Comparison of ENCODE assay signal across 8 cellular contexts in genomic region chr6:117483004-117483644, GRCh38. TPM values are rescaled to one million over a fixed set of nuclear protein-coding genes. Genes with fewer than 3 reads are reported as not detected.
DNase-seq lines count a peak whose midpoint lies in the region; ATAC-seq and TF ChIP-seq lines count a peak whose summit lies in the region.

No MANE protein-coding gene starts in this region.

- DNase-seq in EH (ENCODE audit: low read depth) = peak; percentile 72
- DNase-seq in NAMALWA (ENCODE audit: low spot score) = peak; percentile 3
- DNase-seq in activated CD4-positive, alpha-beta T cell treated with anti-CD3 and anti-CD28 coated beads, Interleukin-2, amount 10 ng/mL, durations not matched to agents 7 days and 5 days = no peak
- peak; percentile 67 for DNase-seq in transverse colon
- DNase-seq in NCI-H1436 treated with DMSO at 0.1 percent for 48 hours (lab: John Stamatoyannopoulos, UW) = no peak

- peak; percentile 18 for ATAC-seq in GM21528 (IDR thresholded peaks at IDR 0.05; ENCODE audit: low FRiP score, unreplicated experiment)

- peak overlapping the region; percentile 86 to 89 for H3K9ac ChIP-seq in mucosa of rectum (ENCODE audit: low read depth in 1 of 2, low read length in 2 of 2)

- H3K27me3 ChIP-seq in esophagus (ENCODE audit: control insufficient read depth in 1 of 2, insufficient read depth in 2 of 2, low read length in 2 of 2) = no peaks in the 10 kb centered on the region
- no peaks in the 10 kb centered on the region for H3K27me3 ChIP-seq in mucosa of rectum (ENCODE audit: control insufficient read depth in 2 of 2, insufficient read depth in 2 of 2, low read length in 2 of 2)
- no peaks in the 10 kb centered on the region for H3K27me3 ChIP-seq in transverse colon

- H3K36me3 ChIP-seq in esophagus (ENCODE audit: control insufficient read depth in 2 of 2, insufficient read depth in 2 of 2, low read length in 1 of 2) (no peaks in the 10 kb centered on the region), mucosa of rectum (ENCODE audit: control insufficient read depth in 2 of 2, insufficient read depth in 2 of 2, low read length in 2 of 2) (peaks cover 0 to 3% of the 10 kb centered on the region in 2 donors), transverse colon (no peaks in the 10 kb centered on the region)

- H3K4me1 ChIP-seq in esophagus (ENCODE audit: control insufficient read depth in 2 of 2, insufficient read depth in 2 of 2, low read length in 1 of 2) (peaks cover 0 to 2% of the 10 kb centered on the region in 2 donors), mucosa of rectum (ENCODE audit: control insufficient read depth in 2 of 2, insufficient read depth in 2 of 2, low read length in 2 of 2) (peaks cover 18% of the 10 kb centered on the region in 2 donors), transverse colon (peaks cover 7 to 34% (median 20%) of the 10 kb centered on the region in 4 donors)

- no peaks in the 10 kb centered on the region for H3K36me3 Mint-ChIP-seq in activated CD4-positive, alpha-beta T cell treated with anti-CD3 and anti-CD28 coated beads, Interleukin-2, amount 10 ng/mL, durations not matched to agents 7 days and 5 days (ENCODE audit: low read depth)

- peaks cover 48% of the 10 kb centered on the region for H3K27me3 Mint-ChIP-seq in activated CD4-positive, alpha-beta T cell treated with anti-CD3 and anti-CD28 coated beads, Interleukin-2, amount 10 ng/mL, durations not matched to agents 7 days and 5 days

- no peak for TF ChIP-seq CTCF in transverse colon (IDR thresholded peaks at IDR 0.05)

- peak overlapping the region; percentile 78 for H3K4me3 Mint-ChIP-seq in activated CD4-positive, alpha-beta T cell treated with anti-CD3 and anti-CD28 coated beads, Interleukin-2, amount 10 ng/mL, durations not matched to agents 7 days and 5 days

- peak; percentile 32 for TF ChIP-seq POLR2A in transverse colon (IDR thresholded peaks at IDR 0.05)

- intact Hi-C loops in transverse colon (cut with DNase I; ENCODE audit: low total_unique reads) = no loop called here

- CTCF ChIA-PET in activated CD4-positive, alpha-beta T cell treated with anti-CD3 and anti-CD28 coated beads, Interleukin-2, amount 10 ng/mL, durations not matched to agents 7 days and 5 days (lab: Charles Lee) = interaction anchor here (1.2 to 2.2 kb wide), 4 partner anchors 11 to 75 kb away, joined by 3 to 5 read pairs (median 4); no protein-coding TSS in a partner anchor

- in situ Hi-C loops in transverse colon (cut with MboI; ENCODE audit: low pct_ligation_motif_present in 1 of 4, low pct_unique_long_range_greater_than_20kb in 1 of 4, low sequenced_read_pairs in 3 of 4) = no loop called here

- POLR2A ChIA-PET in activated CD4-positive, alpha-beta T cell treated with anti-CD3 and anti-CD28 coated beads, Interleukin-2, amount 10 ng/mL, durations not matched to agents 7 days and 5 days (lab: Charles Lee) = no interaction called here

- H3K27ac ChIP-seq in esophagus (ENCODE audit: low read depth in 2 of 2, low read length in 1 of 2) (peak overlapping the region; percentile 91 to 94), mucosa of rectum (ENCODE audit: low read depth in 2 of 2, low read length in 2 of 2) (peak overlapping the region; percentile 91 to 92), transverse colon (peak overlapping the region; percentile 88 to 95 (median 92))

- H3K4me3 ChIP-seq in esophagus (ENCODE audit: low read depth in 1 of 2, low read length in 2 of 2) (peak overlapping the region; percentile 72 to 78), mucosa of rectum (ENCODE audit: low read length in 2 of 2) (peak overlapping the region; percentile 77 to 89), transverse colon (peak overlapping the region; percentile 67 to 97 (median 74))

- TF ChIP-seq EP300 in transverse colon (IDR thresholded peaks at IDR 0.05; ENCODE audit: low read depth) = no peak

- peak overlapping the region; percentile 72 for H3K27ac Mint-ChIP-seq in activated CD4-positive, alpha-beta T cell treated with anti-CD3 and anti-CD28 coated beads, Interleukin-2, amount 10 ng/mL, durations not matched to agents 7 days and 5 days

- no peaks in the 10 kb centered on the region for H3K9me3 ChIP-seq in esophagus (ENCODE audit: control insufficient read depth in 2 of 2, insufficient read depth in 1 of 2, low read depth in 1 of 2, low read length in 1 of 2)
- no peaks in the 10 kb centered on the region for H3K9me3 ChIP-seq in mucosa of rectum (ENCODE audit: control insufficient read depth in 2 of 2, low read length in 2 of 2)
- no peaks in the 10 kb centered on the region for H3K9me3 ChIP-seq in transverse colon

- 0% methylated on average over 37 to 46 of the region's 46 CpGs for WGBS in esophagus, 2 donors
- 2% methylated on average over 43 of the region's 46 CpGs; no CpG with 5 or more reads in 1 of the 2 donors for WGBS in transverse colon (ENCODE audit: low coverage in 1 of 2), 2 donors

- no peaks in the 10 kb centered on the region for H3K9me3 Mint-ChIP-seq in activated CD4-positive, alpha-beta T cell treated with anti-CD3 and anti-CD28 coated beads, Interleukin-2, amount 10 ng/mL, durations not matched to agents 7 days and 5 days

- H3K4me1 Mint-ChIP-seq in activated CD4-positive, alpha-beta T cell treated with anti-CD3 and anti-CD28 coated beads, Interleukin-2, amount 10 ng/mL, durations not matched to agents 7 days and 5 days = peaks cover 20% of the 10 kb centered on the region

RNA-seq across cellular contexts. Expression of gene DCBLD1, which starts 0.7 kb away (rescaled TPM):
- 1 to 10 TPM; 3.7 to 5.1 TPM for total RNA-seq in activated CD4-positive, alpha-beta T cell treated with anti-CD3 and anti-CD28 coated beads, Interleukin-2, amount 10 ng/mL, durations not matched to agents 7 days and 5 days
- 1 to 10 TPM; 3.8 TPM for polyA plus RNA-seq in esophagus
- total RNA-seq in transverse colon = 10 to 100 TPM in 2 of 4 donors, 1 to 10 TPM in 2; 2.2 to 19.4 (median 10.7) TPM

RNA-seq across cellular contexts. Expression of gene ROS1, which starts 57.4 kb away (rescaled TPM):
- total RNA-seq in activated CD4-positive, alpha-beta T cell treated with anti-CD3 and anti-CD28 coated beads, Interleukin-2, amount 10 ng/mL, durations not matched to agents 7 days and 5 days = not detected
- polyA plus RNA-seq in esophagus = not detected
- 1 to 10 TPM in 2 of 4 donors, under 1 TPM in 1, not detected in 1; 0.80 to 4.1 (median 2.5) TPM for total RNA-seq in transverse colon

Comparison
In these comparisons a context has a peak if more than half of its experiments do, and no peak if none do; other contexts are left out.
1. DNase-seq: peak in EH (single experiment), NAMALWA (single experiment) and transverse colon (single experiment); none in activated CD4-positive, alpha-beta T cell treated with anti-CD3 and anti-CD28 coated beads, Interleukin-2, amount 10 ng/mL, durations not matched to agents 7 days and 5 days (single experiment) and NCI-H1436 treated with DMSO at 0.1 percent for 48 hours (single experiment).
2. Peak in every context shown above with its lines, with median percentiles within 50 percentile points of each other: H3K27ac ChIP-seq and H3K4me3 ChIP-seq.